14 cellular contexts compared by ENCODE assay signal in the genomic region with DNA sequence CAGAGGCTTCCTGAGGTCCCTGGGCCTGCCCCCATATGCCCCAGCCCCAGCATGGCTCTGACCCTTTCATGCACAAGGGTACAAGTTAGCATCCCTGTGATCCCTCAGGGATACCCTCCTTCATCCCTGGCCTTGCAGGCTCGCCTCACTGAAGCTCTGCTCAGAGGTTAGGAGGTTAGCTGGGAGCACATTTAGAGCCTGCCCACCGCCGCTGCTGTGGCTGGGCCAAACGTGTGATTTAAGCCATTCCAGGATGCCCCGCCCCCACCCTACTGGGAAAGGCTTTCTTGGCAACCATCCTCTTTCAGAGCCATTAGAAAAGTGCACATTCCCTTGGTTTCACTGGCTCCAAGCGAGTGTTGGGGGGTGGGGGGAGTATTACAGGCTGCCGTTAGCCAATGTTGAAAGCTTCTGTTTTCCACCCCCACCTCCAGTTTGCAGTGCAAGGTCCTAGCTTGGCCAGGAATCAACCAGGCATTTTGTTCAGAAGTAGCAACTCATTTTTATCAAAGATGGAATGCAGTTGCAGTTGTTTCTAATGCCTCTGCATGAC. TPM values are rescaled to one million over a fixed set of nuclear protein-coding genes. Genes with fewer than 3 reads are reported as not detected.
DNase-seq lines count a peak whose midpoint lies in the region; ATAC-seq, FAIRE-seq and TF ChIP-seq lines count a peak whose summit lies in the region.
"Had no signal": no experiment of that assay in that cellular context is flagged by ENCODE, and none has a peak within 500 bp of the region (broad histone marks: within the 10 kb centered on the region; RNA-seq: fewer than 3 reads in every experiment).

No MANE protein-coding gene starts in this region.

- H3K4me3 ChIP-seq in NT2/D1 (ENCODE audit: insufficient read length, low read depth) (no peak overlapping the region), iPS-18a (ENCODE audit: low read length) (peak overlapping the region; percentile 14)
- H3K4me3 ChIP-seq: adrenal gland had no signal

- no peak overlapping the region for H3K4me3 Mint-ChIP-seq in progenitor cell of endocrine pancreas (ENCODE audit: low read depth)
- no peak overlapping the region for H3K4me3 Mint-ChIP-seq in stimulated activated effector memory CD8-positive, alpha-beta T cell treated with anti-CD3 and anti-CD28 coated beads, Interleukin-12 subunit alpha, Interleukin-12 subunit beta, amount 100 ng/mL, for 72 hours
- H3K4me3 Mint-ChIP-seq: natural killer cell; stimulated activated memory B cell treated with anti-CD40 and anti-IgM and Interleukin-4, amounts not matched to agents 10 μg/mL and 1 μg/mL and 100 μg/mL, for 72 hours had no signal

- no peak for DNase-seq in GM12891 (ENCODE audit: insufficient read length, low spot score)
- peak; percentile 80 for DNase-seq in NT2/D1 (ENCODE audit: low read depth, low spot score)
- no peak for DNase-seq in progenitor cell of endocrine pancreas (ENCODE audit: low spot score, unreplicated experiment)
- DNase-seq in omental fat pad (ENCODE audit: low spot score) = no peak
- DNase-seq in stimulated activated effector memory CD8-positive, alpha-beta T cell treated with anti-CD3 and anti-CD28 coated beads, Interleukin-12 subunit alpha, Interleukin-12 subunit beta, amount 100 ng/mL, for 72 hours (ENCODE audit: low spot score in 2 of 2) = no peak
- no peak for DNase-seq in putamen (ENCODE audit: low spot score)
- DNase-seq: CD8-positive, alpha-beta memory T cell; natural killer cell; T-helper 9 cell had no signal

- H3K27me3 ChIP-seq in NT2/D1 (ENCODE audit: insufficient read depth, insufficient read length) (peaks cover 25% of the 10 kb centered on the region), iPS-18a (ENCODE audit: control insufficient read depth, insufficient read depth, low read length) (peaks cover 35% of the 10 kb centered on the region)
- H3K27me3 ChIP-seq: adrenal gland had no signal

- peaks cover 4% of the 10 kb centered on the region for H3K27me3 Mint-ChIP-seq in progenitor cell of endocrine pancreas

- H3K4me1 Mint-ChIP-seq in progenitor cell of endocrine pancreas (ENCODE audit: low read depth) = peaks cover 47% of the 10 kb centered on the region
- peaks cover 16% of the 10 kb centered on the region for H3K4me1 Mint-ChIP-seq in stimulated activated effector memory CD8-positive, alpha-beta T cell treated with anti-CD3 and anti-CD28 coated beads, Interleukin-12 subunit alpha, Interleukin-12 subunit beta, amount 100 ng/mL, for 72 hours

- TF ChIP-seq CTCF in progenitor cell of endocrine pancreas (IDR thresholded peaks at IDR 0.05; ENCODE audit: unreplicated experiment) (no peak), omental fat pad (IDR thresholded peaks at IDR 0.05) (no peak)

- H3K9ac ChIP-seq in NT2/D1 (ENCODE audit: insufficient read length, low read depth) (peak overlapping the region; percentile 47), iPS-18a (ENCODE audit: low read length) (no peak overlapping the region)

- H3K27ac ChIP-seq in iPS-18a (ENCODE audit: low read length) = no peak overlapping the region

- H3K27ac Mint-ChIP-seq in progenitor cell of endocrine pancreas = peak overlapping the region; percentile 45
- H3K27ac Mint-ChIP-seq in stimulated activated effector memory CD8-positive, alpha-beta T cell treated with anti-CD3 and anti-CD28 coated beads, Interleukin-12 subunit alpha, Interleukin-12 subunit beta, amount 100 ng/mL, for 72 hours = no peak overlapping the region
- H3K27ac Mint-ChIP-seq: CD8-positive, alpha-beta memory T cell; natural killer cell; stimulated activated memory B cell treated with anti-CD40 and anti-IgM and Interleukin-4, amounts not matched to agents 10 μg/mL and 1 μg/mL and 100 μg/mL, for 72 hours had no signal

- TF ChIP-seq POLR2A in GM12891 (IDR thresholded peaks at IDR 0.05; ENCODE audit: low read depth, low read length) = no peak

- no peak for ATAC-seq in omental fat pad (ENCODE audit: low FRiP score)
- ATAC-seq in stimulated activated effector memory CD8-positive, alpha-beta T cell treated with anti-CD3 and anti-CD28 coated beads, Interleukin-12 subunit alpha, Interleukin-12 subunit beta, amount 100 ng/mL, for 72 hours = no peak
- ATAC-seq in HG02588 (IDR thresholded peaks at IDR 0.05; ENCODE audit: unreplicated experiment) = no peak
- ATAC-seq: natural killer cell; stimulated activated memory B cell treated with anti-CD40 and anti-IgM and Interleukin-4, amounts not matched to agents 10 μg/mL and 1 μg/mL and 100 μg/mL, for 72 hours had no signal

- FAIRE-seq in GM12891 (lab: Jason Lieb, UNC) = peak; percentile 47
- FAIRE-seq: RCC 7860 had no signal

- H3K9me3 ChIP-seq in NT2/D1 (ENCODE audit: insufficient read depth, low read length) (no peaks in the 10 kb centered on the region), iPS-18a (ENCODE audit: control insufficient read depth, low read depth, low read length) (no peaks in the 10 kb centered on the region)
- H3K9me3 ChIP-seq: adrenal gland had no signal

- no peaks in the 10 kb centered on the region for H3K36me3 Mint-ChIP-seq in progenitor cell of endocrine pancreas (ENCODE audit: insufficient read depth)
- H3K36me3 Mint-ChIP-seq in stimulated activated effector memory CD8-positive, alpha-beta T cell treated with anti-CD3 and anti-CD28 coated beads, Interleukin-12 subunit alpha, Interleukin-12 subunit beta, amount 100 ng/mL, for 72 hours = peaks cover under 1% of the 10 kb centered on the region
- H3K36me3 Mint-ChIP-seq: CD8-positive, alpha-beta memory T cell; natural killer cell; stimulated activated memory B cell treated with anti-CD40 and anti-IgM and Interleukin-4, amounts not matched to agents 10 μg/mL and 1 μg/mL and 100 μg/mL, for 72 hours had no signal

- no peaks in the 10 kb centered on the region for H3K36me3 ChIP-seq in NT2/D1 (ENCODE audit: insufficient read depth, insufficient read length, low read length)
- no peaks in the 10 kb centered on the region for H3K36me3 ChIP-seq in iPS-18a (ENCODE audit: control insufficient read depth, low read depth, low read length)
- H3K36me3 ChIP-seq: adrenal gland had no signal

- H3K4me1 ChIP-seq in NT2/D1 (ENCODE audit: insufficient read depth, insufficient read length) = peaks cover 31% of the 10 kb centered on the region
- H3K4me1 ChIP-seq in iPS-18a (ENCODE audit: control insufficient read depth, low read depth, low read length) = peaks cover 44% of the 10 kb centered on the region

- no peaks in the 10 kb centered on the region for H3K9me3 Mint-ChIP-seq in progenitor cell of endocrine pancreas (ENCODE audit: low read depth)
- H3K9me3 Mint-ChIP-seq in stimulated activated effector memory CD8-positive, alpha-beta T cell treated with anti-CD3 and anti-CD28 coated beads, Interleukin-12 subunit alpha, Interleukin-12 subunit beta, amount 100 ng/mL, for 72 hours = no peaks in the 10 kb centered on the region
- H3K9me3 Mint-ChIP-seq: natural killer cell; stimulated activated memory B cell treated with anti-CD40 and anti-IgM and Interleukin-4, amounts not matched to agents 10 μg/mL and 1 μg/mL and 100 μg/mL, for 72 hours had no signal

TF ChIP-seq in GM12891, 5 proteins besides CTCF, POLR2A, EP300 and RAD21:
- TF ChIP-seq POU2F2 (IDR thresholded peaks at IDR 0.05; ENCODE audit: low read depth, low read length) = no peak
- no peak for TF ChIP-seq POLR2AphosphoS5 (IDR thresholded peaks at IDR 0.05; ENCODE audit: low read depth, low read length)
- no peak for TF ChIP-seq TAF1 (IDR thresholded peaks at IDR 0.05; ENCODE audit: low read depth, low read length)
- no peak for TF ChIP-seq PAX5 (IDR thresholded peaks at IDR 0.05; ENCODE audit: insufficient read depth, low read length, severe bottlenecking)
- TF ChIP-seq SPI1 (IDR thresholded peaks at IDR 0.05; ENCODE audit: low read depth, low read length) = no peak

RNA-seq across cellular contexts. Expression of a gene that starts 6.3 kb away (rescaled TPM):
- polyA plus RNA-seq in GM12891 (2012; ENCODE audit: low read depth, missing spikeins) = 10.6 TPM
- 129 and 142 TPM in 2 replicates for total RNA-seq in progenitor cell of endocrine pancreas
- total RNA-seq in omental fat pad = 10 to 100 TPM in 3 of 4 donors, 1 to 10 TPM in 1; 8.3 to 23.9 (median 12.7) TPM
- total RNA-seq: CD8-positive, alpha-beta memory T cell had no signal
- polyA plus RNA-seq: CD8-positive, alpha-beta memory T cell had no signal
